ENCODE assay signal across 8 cellular contexts in the genomic region with DNA sequence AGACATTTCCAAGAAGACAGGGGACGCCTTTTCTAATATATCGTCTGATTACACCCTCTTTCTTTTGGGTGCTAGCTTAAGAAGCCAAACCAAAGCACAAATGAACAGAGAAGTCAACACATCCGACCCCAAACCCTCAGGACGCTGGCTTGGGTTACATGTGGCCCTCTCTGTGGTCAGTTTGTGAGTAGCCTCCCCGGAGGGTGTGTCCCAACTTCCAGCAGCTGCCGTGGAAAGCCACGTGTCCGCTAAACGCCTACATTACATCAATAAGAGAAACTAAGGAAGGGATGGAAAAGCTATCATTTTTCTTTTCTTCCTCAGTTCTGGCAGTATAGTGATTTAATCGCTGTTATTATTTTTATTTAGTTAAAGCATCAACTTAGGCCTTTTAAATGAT. TPM values are rescaled to one million over a fixed set of nuclear protein-coding genes. Genes with fewer than 3 reads are reported as not detected.
A peak's percentile ranks its signal among the peaks of the same experiment; 100 is the strongest.
DNase-seq lines count a peak whose midpoint lies in the region; ATAC-seq and TF ChIP-seq lines count a peak whose summit lies in the region.

No MANE protein-coding gene starts in this region.

- 20 to 29% (median 24%) methylated on average over 10 of the region's 10 CpGs for WGBS in heart left ventricle, 4 donors

- in situ Hi-C loops in astrocyte of the cerebellum (cut with HindIII; ENCODE audit: low sequenced_read_pairs) = no loop called here
- in situ Hi-C loops in G401 (cut with HindIII; ENCODE audit: low sequenced_read_pairs) = no loop called here

- intact Hi-C loops in heart left ventricle (cut with DNase I) (loop anchor here in 7 of 10 donors (1.0 to 10.0 kb wide), 11 partner anchors 169 to 499 kb away; a partner anchor contains a TSS), Right ventricle myocardium inferior (cut with DNase I) (loop anchor here (5.0 to 10.0 kb wide), 2 partner anchors 109 to 187 kb away; a partner anchor contains a TSS), upper lobe of right lung (cut with DNase I) (no loop called here)

- TF ChIP-seq POLR2A in heart left ventricle (IDR thresholded peaks at IDR 0.05) = no peak

- TF ChIP-seq CTCF in heart left ventricle (IDR thresholded peaks at IDR 0.05) = no peak
- no peak for TF ChIP-seq CTCF in astrocyte of the cerebellum (IDR thresholded peaks at IDR 0.05; ENCODE audit: low read depth, low read length, missing control alignments)
- no peak for TF ChIP-seq CTCF in upper lobe of right lung (IDR thresholded peaks at IDR 0.05)

- H3K27ac ChIP-seq in heart left ventricle (no peak overlapping the region), upper lobe of right lung (no peak overlapping the region)

- H3K4me3 ChIP-seq in heart left ventricle = peak overlapping the region in 10 of 12 donors; percentile 48 to 80 (median 68)
- peak overlapping the region; percentile 38 for H3K4me3 ChIP-seq in astrocyte of the cerebellum (ENCODE audit: low read depth, low read length)
- peak overlapping the region; percentile 33 for H3K4me3 ChIP-seq in mononuclear cell (ENCODE audit: low read length)
- H3K4me3 ChIP-seq in upper lobe of right lung = peak overlapping the region; percentile 67

- no peak for DNase-seq in heart left ventricle
- no peak for DNase-seq in Right ventricle myocardium inferior (ENCODE audit: missing footprints)
- no peak for DNase-seq in astrocyte of the cerebellum (ENCODE audit: low read depth)
- DNase-seq in upper lobe of right lung = no peak
- DNase-seq in G401 (ENCODE audit: low spot score) = no peak
- no peak for DNase-seq in SKM-1 (lab: John Stamatoyannopoulos, UW; ENCODE audit: unreplicated experiment)
- no peak for DNase-seq in activated CD4-positive, alpha-beta T cell treated with anti-CD3 and anti-CD28 coated beads, Interleukin-2, amount 50 U/mL, for 4 hours

- H3K36me3 ChIP-seq in heart left ventricle = no peaks in the 10 kb centered on the region
- H3K36me3 ChIP-seq in upper lobe of right lung = no peaks in the 10 kb centered on the region

- H3K9me3 ChIP-seq in heart left ventricle = no peaks in the 10 kb centered on the region
- no peaks in the 10 kb centered on the region for H3K9me3 ChIP-seq in mononuclear cell (ENCODE audit: low read depth, low read length)
- H3K9me3 ChIP-seq in upper lobe of right lung = no peaks in the 10 kb centered on the region

- H3K27me3 ChIP-seq in heart left ventricle (peaks cover 21 to 67% (median 30%) of the 10 kb centered on the region in 9 donors), mononuclear cell (ENCODE audit: insufficient read depth, low read length) (peaks cover 70% of the 10 kb centered on the region), upper lobe of right lung (peaks cover 31% of the 10 kb centered on the region)

- H3K4me1 ChIP-seq in heart left ventricle (peaks cover 0 to 44% (median 26%) of the 10 kb centered on the region in 12 donors), mononuclear cell (ENCODE audit: insufficient read depth, low read length) (peaks cover 31% of the 10 kb centered on the region), upper lobe of right lung (peaks cover 17% of the 10 kb centered on the region)

- ATAC-seq in heart left ventricle (no peak), Right ventricle myocardium inferior (no peak), upper lobe of right lung (no peak)

RNA-seq across cellular contexts. Expression of a gene that starts 0.5 kb away (rescaled TPM):
- total RNA-seq in heart left ventricle (1 to 10 TPM; 1.4 to 5.1 (median 2.9) TPM), Right ventricle myocardium inferior (1.6 TPM), mononuclear cell (7.7 TPM), upper lobe of right lung (6.6 TPM)
- 1 to 10 TPM; 1.1 to 2.3 TPM for polyA plus RNA-seq in heart left ventricle
- 5.5 and 13.4 TPM in 2 replicates for total RNA-seq in G401 (2014; rRNA removed; shearing (Covaris generic))
